8 cellular contexts compared by ENCODE assay signal in the genomic region with DNA sequence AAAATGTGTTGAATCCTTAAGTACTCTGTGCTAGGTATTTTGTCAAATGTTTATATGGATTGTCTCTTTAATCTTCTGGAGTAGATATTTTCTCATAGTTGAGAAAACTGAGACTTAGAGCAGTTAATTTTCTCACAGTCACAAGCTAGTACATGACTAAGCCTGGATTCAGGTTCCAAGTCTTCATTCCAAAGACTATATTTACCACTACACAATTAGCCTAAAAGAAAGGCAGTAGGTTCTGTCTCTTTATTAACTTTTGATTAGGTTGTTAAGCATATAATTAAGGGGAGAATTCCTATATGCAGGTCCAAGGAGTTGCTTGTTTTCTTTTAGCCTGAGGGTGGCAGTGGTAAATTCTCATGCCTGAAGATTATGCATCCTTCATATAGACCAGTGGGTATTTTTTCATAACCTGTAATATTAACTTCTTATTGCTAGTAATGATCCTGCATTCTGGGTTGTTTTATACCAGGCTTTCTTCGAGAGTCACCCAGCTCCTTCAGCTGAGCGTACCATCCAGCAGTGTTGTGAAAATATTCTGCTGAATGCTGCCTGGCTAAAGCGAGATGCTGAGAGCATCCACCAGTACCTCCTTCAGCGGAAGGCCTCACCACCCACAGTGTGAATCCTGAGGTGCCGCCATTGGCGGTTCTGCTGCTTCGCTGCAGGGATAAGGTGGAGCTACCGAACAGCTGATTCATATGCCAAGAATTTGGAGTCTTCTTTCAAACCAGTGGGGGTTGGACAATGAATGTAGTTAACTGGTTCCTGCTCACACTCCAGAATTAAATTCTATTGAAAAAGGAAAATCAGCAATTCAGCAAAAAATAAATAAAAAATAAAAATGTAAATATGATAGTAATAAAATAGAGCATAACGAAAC. TPM values are rescaled to one million over a fixed set of nuclear protein-coding genes. Genes with fewer than 3 reads are reported as not detected.
DNase-seq lines count a peak whose midpoint lies in the region; ATAC-seq and TF ChIP-seq lines count a peak whose summit lies in the region.

No MANE protein-coding gene starts in this region.

- CTCF ChIA-PET in activated naive CD4-positive, alpha-beta T cell treated with anti-CD3 and anti-CD28 coated beads, Interleukin-2, amount 10 ng/mL, durations not matched to agents 7 days and 5 days (lab: Charles Lee) = no interaction called here

- H3K4me1 Mint-ChIP-seq in activated naive CD4-positive, alpha-beta T cell treated with anti-CD3 and anti-CD28 coated beads, Interleukin-2, amount 50 U/mL, for 24 hours = peaks cover 15% of the 10 kb centered on the region
- H3K4me1 Mint-ChIP-seq in activated naive CD4-positive, alpha-beta T cell treated with anti-CD3 and anti-CD28 coated beads, Interleukin-2, amount 10 ng/mL, durations not matched to agents 7 days and 5 days = peaks cover 13% of the 10 kb centered on the region

- WGBS in adrenal gland, 4 donors = 33 to 39% (median 36%) methylated on average over 9 of the region's 9 CpGs

- H3K4me1 ChIP-seq in adrenal gland (replicated peaks in 1 of 2) = peaks cover 8 to 21% of the 10 kb centered on the region in 2 donors

- ATAC-seq in GM19035 (IDR thresholded peaks at IDR 0.05; ENCODE audit: unreplicated experiment) (no peak), GM21526 (IDR thresholded peaks at IDR 0.05; ENCODE audit: low FRiP score, unreplicated experiment) (no peak)

- no peak overlapping the region for H3K4me3 ChIP-seq in adrenal gland

- peak overlapping the region; percentile 88 for H3K27ac Mint-ChIP-seq in activated naive CD4-positive, alpha-beta T cell treated with anti-CD3 and anti-CD28 coated beads, Interleukin-2, amount 50 U/mL, for 24 hours
- no peak overlapping the region for H3K27ac Mint-ChIP-seq in activated naive CD4-positive, alpha-beta T cell treated with anti-CD3 and anti-CD28 coated beads, Interleukin-2, amount 10 ng/mL, durations not matched to agents 7 days and 5 days

- intact Hi-C loops in adrenal gland (cut with DNase I) = no loop called here

- peak in 1 of 2 donors; percentile 17 for TF ChIP-seq POLR2A in adrenal gland (IDR thresholded peaks at IDR 0.05)

- H3K36me3 Mint-ChIP-seq in activated naive CD4-positive, alpha-beta T cell treated with anti-CD3 and anti-CD28 coated beads, Interleukin-2, amount 50 U/mL, for 24 hours = peaks cover 11% of the 10 kb centered on the region
- H3K36me3 Mint-ChIP-seq in activated naive CD4-positive, alpha-beta T cell treated with anti-CD3 and anti-CD28 coated beads, Interleukin-2, amount 10 ng/mL, durations not matched to agents 7 days and 5 days = peaks cover 42% of the 10 kb centered on the region

- TF ChIP-seq CTCF in adrenal gland (IDR thresholded peaks at IDR 0.05) = no peak

- peak overlapping the region in 3 of 5 donors; percentile 24 to 66 (median 43) for H3K27ac ChIP-seq in adrenal gland

- H3K9me3 Mint-ChIP-seq in activated naive CD4-positive, alpha-beta T cell treated with anti-CD3 and anti-CD28 coated beads, Interleukin-2, amount 50 U/mL, for 24 hours = no peaks in the 10 kb centered on the region
- no peaks in the 10 kb centered on the region for H3K9me3 Mint-ChIP-seq in activated naive CD4-positive, alpha-beta T cell treated with anti-CD3 and anti-CD28 coated beads, Interleukin-2, amount 10 ng/mL, durations not matched to agents 7 days and 5 days

- H3K36me3 ChIP-seq in adrenal gland (replicated peaks in 1 of 2) = peaks cover 0 to 56% of the 10 kb centered on the region in 2 donors

- H3K9me3 ChIP-seq in adrenal gland (replicated peaks in 1 of 3) = no peaks in the 10 kb centered on the region

- H3K27me3 ChIP-seq in adrenal gland = no peaks in the 10 kb centered on the region

- DNase-seq in activated naive CD4-positive, alpha-beta T cell treated with anti-CD3 and anti-CD28 coated beads, Interleukin-2, amount 10 ng/mL, durations not matched to agents 7 days and 5 days = no peak
- DNase-seq in adrenal gland (peak; percentile 34 to 83 (median 75)), iPS-NIHi11 (ENCODE audit: low spot score) (peak; percentile 78), superior temporal gyrus (ENCODE audit: extremely low spot score) (peak; percentile 62), DMS153 treated with DMSO at 0.1 percent for 48 hours (lab: John Stamatoyannopoulos, UW; ENCODE audit: unreplicated experiment) (no peak)

- no peaks in the 10 kb centered on the region for H3K27me3 Mint-ChIP-seq in activated naive CD4-positive, alpha-beta T cell treated with anti-CD3 and anti-CD28 coated beads, Interleukin-2, amount 50 U/mL, for 24 hours
- H3K27me3 Mint-ChIP-seq in activated naive CD4-positive, alpha-beta T cell treated with anti-CD3 and anti-CD28 coated beads, Interleukin-2, amount 10 ng/mL, durations not matched to agents 7 days and 5 days = no peaks in the 10 kb centered on the region

- H3K4me3 Mint-ChIP-seq in activated naive CD4-positive, alpha-beta T cell treated with anti-CD3 and anti-CD28 coated beads, Interleukin-2, amount 50 U/mL, for 24 hours = no peak overlapping the region
- no peak overlapping the region for H3K4me3 Mint-ChIP-seq in activated naive CD4-positive, alpha-beta T cell treated with anti-CD3 and anti-CD28 coated beads, Interleukin-2, amount 10 ng/mL, durations not matched to agents 7 days and 5 days

RNA-seq across cellular contexts. Expression of a gene that starts 28.2 kb away (rescaled TPM):
- 100 to 1,000 TPM; 159 to 352 (median 252) TPM for total RNA-seq in adrenal gland
- polyA plus RNA-seq in adrenal gland = 100 to 1,000 TPM in 1 of 3 donors, 10 to 100 TPM in 2; 41.5 to 339 (median 45.3) TPM

Comparison
In these comparisons a context has a peak if more than half of its experiments do, and no peak if none do; other contexts are left out.
1. DNase-seq: peak in adrenal gland (7 of 7), iPS-NIHi11 (single experiment) and superior temporal gyrus (single experiment); none in activated naive CD4-positive, alpha-beta T cell treated with anti-CD3 and anti-CD28 coated beads, Interleukin-2, amount 10 ng/mL, durations not matched to agents 7 days and 5 days (single experiment) and DMS153 treated with DMSO at 0.1 percent for 48 hours (single experiment).